Comparison of ENCODE assay signal across 15 cellular contexts in the genomic region with DNA sequence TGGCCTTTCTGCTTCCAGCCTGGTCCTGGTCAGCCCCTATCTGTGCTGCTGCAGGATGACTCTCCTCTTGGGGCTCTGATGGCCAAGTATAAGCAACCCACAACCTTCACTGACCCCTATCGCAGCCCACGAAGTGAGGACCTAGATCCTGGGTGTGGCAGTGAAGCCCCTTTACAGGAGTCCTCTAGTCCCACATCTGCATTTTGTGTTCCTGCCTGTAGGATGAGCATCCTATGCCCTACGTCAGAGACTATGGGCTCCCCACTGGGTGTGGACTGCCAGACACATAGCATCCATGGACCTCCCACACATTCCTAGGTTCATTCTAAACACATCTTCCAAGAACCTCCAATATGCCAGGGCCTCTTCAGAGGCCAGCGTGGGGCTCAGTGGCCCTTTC.
"Had no signal": no experiment of that assay in that cellular context is flagged by ENCODE, and none has a peak within 500 bp of the region (broad histone marks: within the 10 kb centered on the region; RNA-seq: fewer than 3 reads in every experiment).

No MANE protein-coding gene starts in this region.

- H3K4me1 Mint-ChIP-seq: activated CD4-positive, alpha-beta T cell treated with anti-CD3 and anti-CD28 coated beads for 36 hours; activated T-helper 17 cell treated with anti-CD3 and anti-CD28 coated beads, Interleukin-2, amount 50 U/mL, for 72 hours had no signal

- H3K27ac Mint-ChIP-seq: activated CD4-positive, alpha-beta T cell treated with anti-CD3 and anti-CD28 coated beads for 36 hours; activated T-helper 17 cell treated with anti-CD3 and anti-CD28 coated beads, Interleukin-2, amount 50 U/mL, for 72 hours; T-helper 2 cell treated with Interferon-gamma antibody and Interleukin-4, amounts not matched to agents 5 μg/mL and 100 μg/mL, for 36 hours had no signal

- ATAC-seq: activated CD4-positive, alpha-beta T cell treated with anti-CD3 and anti-CD28 coated beads for 36 hours; activated T-helper 17 cell treated with anti-CD3 and anti-CD28 coated beads, Interleukin-2, amount 50 U/mL, for 72 hours; naive thymus-derived CD8-positive, alpha-beta T cell had no signal

- H3K4me3 Mint-ChIP-seq: activated CD4-positive, alpha-beta T cell treated with anti-CD3 and anti-CD28 coated beads for 36 hours; activated T-helper 17 cell treated with anti-CD3 and anti-CD28 coated beads, Interleukin-2, amount 50 U/mL, for 72 hours; naive thymus-derived CD8-positive, alpha-beta T cell; T-helper 2 cell treated with Interferon-gamma antibody and Interleukin-4, amounts not matched to agents 5 μg/mL and 100 μg/mL, for 36 hours had no signal

- H3K27ac ChIP-seq: brain microvascular endothelial cell, esophagus squamous epithelium, sigmoid colon, tibial artery had no signal

- DNase-seq: activated CD4-positive, alpha-beta T cell treated with anti-CD3 and anti-CD28 coated beads for 36 hours; activated CD4-positive, alpha-beta T cell treated with anti-CD3 and anti-CD28 coated beads, Interleukin-2, amount 50 U/mL, for 48 hours; activated naive CD4-positive, alpha-beta T cell treated with Interleukin-2 at 50 U/mL for 16 hours; aorta; brain microvascular endothelial cell; cerebellar nuclear complex; effector memory CD4-positive, alpha-beta T cell; esophagus squamous epithelium; mesenchymal stem cell; naive thymus-derived CD8-positive, alpha-beta T cell; sigmoid colon; stimulated activated naive CD4-positive, alpha-beta T cell treated with Interleukin-2 at 50 U/mL for 16 hours; tibial artery had no signal

- H3K36me3 ChIP-seq: esophagus squamous epithelium, sigmoid colon, tibial artery had no signal

- H3K4me3 ChIP-seq: esophagus squamous epithelium, sigmoid colon, tibial artery had no signal

- H3K4me1 ChIP-seq: tibial artery had no signal

- H3K9me3 Mint-ChIP-seq: activated T-helper 17 cell treated with anti-CD3 and anti-CD28 coated beads, Interleukin-2, amount 50 U/mL, for 72 hours; naive thymus-derived CD8-positive, alpha-beta T cell; T-helper 2 cell treated with Interferon-gamma antibody and Interleukin-4, amounts not matched to agents 5 μg/mL and 100 μg/mL, for 36 hours had no signal

- H3K36me3 Mint-ChIP-seq: naive thymus-derived CD8-positive, alpha-beta T cell had no signal

- H3K9me3 ChIP-seq: esophagus squamous epithelium, sigmoid colon, tibial artery had no signal

- H3K27me3 ChIP-seq: brain microvascular endothelial cell, esophagus squamous epithelium, sigmoid colon, tibial artery had no signal
